10 cellular contexts compared by ENCODE assay signal in genomic region chr3:127748754-127749327, GRCh38.
DNase-seq lines count a peak whose midpoint lies in the region; ATAC-seq and TF ChIP-seq lines count a peak whose summit lies in the region.
"Had no signal": no experiment of that assay in that cellular context is flagged by ENCODE, and none has a peak within 500 bp of the region (broad histone marks: within the 10 kb centered on the region; RNA-seq: fewer than 3 reads in every experiment).

No MANE protein-coding gene starts in this region.

- no peak overlapping the region for H3K4me3 ChIP-seq in AG04450 (ENCODE audit: low read depth, low read length)
- H3K4me3 ChIP-seq in SJSA1 = no peak overlapping the region
- no peak overlapping the region for H3K4me3 ChIP-seq in prostate gland
- H3K4me3 ChIP-seq: adrenal gland had no signal

- peak overlapping the region; percentile 53 for H3K27ac ChIP-seq in AG04450 (ENCODE audit: low read depth, low read length)
- H3K27ac ChIP-seq in SJSA1 = peak overlapping the region; percentile 67
- peak overlapping the region; percentile 56 to 63 for H3K27ac ChIP-seq in prostate gland

- ATAC-seq in GM18505 (IDR thresholded peaks at IDR 0.05; ENCODE audit: unreplicated experiment) (no peak), HG02981 (IDR thresholded peaks at IDR 0.05; ENCODE audit: unreplicated experiment) (no peak)

- intact Hi-C loops in prostate gland (cut with DNase I) = no loop called here

- H3K4me1 ChIP-seq in SJSA1 (replicated peaks) (peaks cover 57% of the 10 kb centered on the region), prostate gland (replicated peaks) (peaks cover 2% of the 10 kb centered on the region)

- H3K9me3 ChIP-seq in AG04450 (ENCODE audit: control insufficient read depth, insufficient read depth, low read length) (no peaks in the 10 kb centered on the region), SJSA1 (replicated peaks) (no peaks in the 10 kb centered on the region), prostate gland (no peaks in the 10 kb centered on the region)
- H3K9me3 ChIP-seq: adrenal gland had no signal

- POLR2A ChIA-PET in AG04450 (lab: Yijun Ruan, JAX) = interaction anchor here (0.7 kb wide), 1 partner anchor 14 kb away, joined by 3 read pairs; no protein-coding TSS in a partner anchor

- 55% methylated on average over 9 of the region's 9 CpGs for WGBS in prostate gland

- TF ChIP-seq POLR2A in prostate gland (IDR thresholded peaks at IDR 0.05) (no peak), GM18505 (IDR thresholded peaks at IDR 0.05; ENCODE audit: borderline replicate concordance, extremely low read depth, insufficient read depth, insufficient read length) (no peak)

- H3K36me3 ChIP-seq in SJSA1 = no peaks in the 10 kb centered on the region
- no peaks in the 10 kb centered on the region for H3K36me3 ChIP-seq in prostate gland
- H3K36me3 ChIP-seq: adrenal gland had no signal

- H3K27me3 ChIP-seq in AG04450 (ENCODE audit: control insufficient read depth, insufficient read depth, low read length) (no peaks in the 10 kb centered on the region), SJSA1 (replicated peaks) (no peaks in the 10 kb centered on the region), prostate gland (replicated peaks; ENCODE audit: insufficient read depth) (no peaks in the 10 kb centered on the region)
- H3K27me3 ChIP-seq: adrenal gland had no signal

- DNase-seq in AG04450 (ENCODE audit: low read depth, low spot score) (no peak), SJSA1 (ENCODE audit: low read depth in 1 of 2, low spot score in 2 of 2) (peak in 1 of 2 experiments; percentile 48), glomerular visceral epithelial cell (ENCODE audit: extremely low spot score) (peak; percentile 54), prostate gland (ENCODE audit: low spot score) (no peak), T1000 (lab: John Stamatoyannopoulos, UW) (no peak), NCI-H1105 treated with DMSO at 0.1 percent for 48 hours (lab: John Stamatoyannopoulos, UW) (no peak)
- DNase-seq: activated CD4-positive, alpha-beta T cell treated with anti-CD3 and anti-CD28 coated beads, Interleukin-2, amount 50 U/mL, for 1 hour; adrenal gland had no signal

- TF ChIP-seq CTCF in AG04450 (IDR thresholded peaks at IDR 0.05; ENCODE audit: low read depth, low read length) (no peak), prostate gland (IDR thresholded peaks at IDR 0.05) (no peak)

- CTCF ChIA-PET in AG04450 (lab: Charles Lee) = interaction anchor here (1.4 kb wide), 1 partner anchor 77 kb away, joined by 3 read pairs; no protein-coding TSS in a partner anchor
